Comparison of ENCODE assay signal across 1 cellular context in genomic region chr9:136109351-136110081, GRCh38.
TF ChIP-seq lines count a peak whose summit lies in the region.

No MANE protein-coding gene starts in this region.

TF ChIP-seq in GM12878, 131 proteins besides CTCF, POLR2A, EP300 and RAD21 (continued from another document):
- TF ChIP-seq PRDM15 (CRISPR knock-in tag; IDR thresholded peaks at IDR 0.05), result no peak
- TF ChIP-seq NFYA (IDR thresholded peaks at IDR 0.05; ENCODE audit: borderline replicate concordance, low read depth, low read length), result no peak
- TF ChIP-seq SMAD1 (IDR thresholded peaks at IDR 0.05; ENCODE audit: low read depth, partially characterized antibody), result no peak
- peak; percentile 100 for TF ChIP-seq TCF3 (IDR thresholded peaks at IDR 0.05; ENCODE audit: borderline replicate concordance, insufficient read depth, low read depth, low read length)
- no peak for TF ChIP-seq TCF7 (IDR thresholded peaks at IDR 0.05; ENCODE audit: borderline replicate concordance)
- TF ChIP-seq USF1 (IDR thresholded peaks at IDR 0.05; ENCODE audit: borderline replicate concordance, extremely low read length, insufficient read depth, low read depth, low read length), result no peak
- peak; percentile 59 for TF ChIP-seq ZNF24 (IDR thresholded peaks at IDR 0.05)
- no peak for TF ChIP-seq SUPT20H (IDR thresholded peaks at IDR 0.05; ENCODE audit: borderline replicate concordance, control insufficient read depth, low read depth, low read length)
- no peak for TF ChIP-seq MTA3 (IDR thresholded peaks at IDR 0.05; ENCODE audit: borderline replicate concordance, low read length)
- TF ChIP-seq SPI1 (IDR thresholded peaks at IDR 0.05; ENCODE audit: borderline replicate concordance, insufficient read depth, low read depth, low read length), result no peak
- TF ChIP-seq MLLT1 (IDR thresholded peaks at IDR 0.05), result no peak
- TF ChIP-seq PML (IDR thresholded peaks at IDR 0.05; ENCODE audit: low read length), result no peak
- TF ChIP-seq IRF5 (IDR thresholded peaks at IDR 0.05; ENCODE audit: borderline replicate concordance), result no peak
- TF ChIP-seq NRF1 (conservative IDR thresholded peaks at IDR 0.05; ENCODE audit: low read depth, low read length), result no peak
- TF ChIP-seq MTA2 (IDR thresholded peaks at IDR 0.05; ENCODE audit: low read depth), result no peak
- peak in 1 of 2 experiments; percentile 62; a peak in 1 of 3 replicates for TF ChIP-seq EGR1 (IDR thresholded peaks at IDR 0.05; ENCODE audit: borderline replicate concordance in 1 of 2, low read depth in 2 of 2, low read length in 2 of 2)
- TF ChIP-seq RBBP5 (conservative IDR thresholded peaks at IDR 0.05), result no peak
- peak; percentile 90 to 98; a peak in 3 of 4 replicates for TF ChIP-seq BHLHE40 (IDR thresholded peaks at IDR 0.05; ENCODE audit: borderline replicate concordance in 1 of 2, low read depth in 2 of 2, low read length in 1 of 2)
- no peak for TF ChIP-seq BMI1 (IDR thresholded peaks at IDR 0.05; ENCODE audit: borderline replicate concordance)
- TF ChIP-seq POLR2AphosphoS2 (IDR thresholded peaks at IDR 0.05; ENCODE audit: low read depth, low read length), result no peak; the same call in 1 of the 2 replicates
- TF ChIP-seq FOXK2 (IDR thresholded peaks at IDR 0.05), result no peak
- TF ChIP-seq SREBF2 (IDR thresholded peaks at IDR 0.05; ENCODE audit: low read length), result no peak
- no peak for TF ChIP-seq ATF3 (IDR thresholded peaks at IDR 0.05; ENCODE audit: borderline replicate concordance, extremely low read depth, low read depth, low read length)
- peak; percentile 79 for TF ChIP-seq MYC (IDR thresholded peaks at IDR 0.05; ENCODE audit: insufficient read depth, insufficient read length, insufficient replicate concordance, low read length, severe bottlenecking)
- TF ChIP-seq RCOR1 (conservative IDR thresholded peaks at IDR 0.05; ENCODE audit: low read depth, low read length), result no peak
